1 cellular context compared by ENCODE assay signal in the genomic region with DNA sequence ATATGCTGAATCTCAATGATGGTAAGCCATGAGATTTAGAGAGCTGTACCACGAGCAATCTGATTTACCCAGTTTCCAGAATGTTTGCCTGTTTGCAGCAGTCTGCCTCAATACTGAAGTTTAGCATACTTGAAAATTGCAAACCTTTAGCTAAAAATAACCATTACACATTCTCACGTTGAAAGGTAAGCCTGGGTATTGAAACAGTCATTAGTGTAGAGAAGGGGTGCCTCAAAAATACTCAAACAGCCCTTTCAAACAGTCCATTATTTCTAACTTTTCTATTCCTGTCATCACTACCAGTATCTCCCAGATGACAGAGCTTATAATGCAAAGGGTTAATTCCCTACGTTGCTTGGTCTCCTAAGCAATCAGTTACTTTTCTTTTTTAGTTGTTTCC.
TF ChIP-seq lines count a peak whose summit lies in the region.

No MANE protein-coding gene starts in this region.

TF ChIP-seq in HCT116, 20 proteins besides CTCF, POLR2A, EP300 and RAD21:
- TF ChIP-seq, protein P1, sequence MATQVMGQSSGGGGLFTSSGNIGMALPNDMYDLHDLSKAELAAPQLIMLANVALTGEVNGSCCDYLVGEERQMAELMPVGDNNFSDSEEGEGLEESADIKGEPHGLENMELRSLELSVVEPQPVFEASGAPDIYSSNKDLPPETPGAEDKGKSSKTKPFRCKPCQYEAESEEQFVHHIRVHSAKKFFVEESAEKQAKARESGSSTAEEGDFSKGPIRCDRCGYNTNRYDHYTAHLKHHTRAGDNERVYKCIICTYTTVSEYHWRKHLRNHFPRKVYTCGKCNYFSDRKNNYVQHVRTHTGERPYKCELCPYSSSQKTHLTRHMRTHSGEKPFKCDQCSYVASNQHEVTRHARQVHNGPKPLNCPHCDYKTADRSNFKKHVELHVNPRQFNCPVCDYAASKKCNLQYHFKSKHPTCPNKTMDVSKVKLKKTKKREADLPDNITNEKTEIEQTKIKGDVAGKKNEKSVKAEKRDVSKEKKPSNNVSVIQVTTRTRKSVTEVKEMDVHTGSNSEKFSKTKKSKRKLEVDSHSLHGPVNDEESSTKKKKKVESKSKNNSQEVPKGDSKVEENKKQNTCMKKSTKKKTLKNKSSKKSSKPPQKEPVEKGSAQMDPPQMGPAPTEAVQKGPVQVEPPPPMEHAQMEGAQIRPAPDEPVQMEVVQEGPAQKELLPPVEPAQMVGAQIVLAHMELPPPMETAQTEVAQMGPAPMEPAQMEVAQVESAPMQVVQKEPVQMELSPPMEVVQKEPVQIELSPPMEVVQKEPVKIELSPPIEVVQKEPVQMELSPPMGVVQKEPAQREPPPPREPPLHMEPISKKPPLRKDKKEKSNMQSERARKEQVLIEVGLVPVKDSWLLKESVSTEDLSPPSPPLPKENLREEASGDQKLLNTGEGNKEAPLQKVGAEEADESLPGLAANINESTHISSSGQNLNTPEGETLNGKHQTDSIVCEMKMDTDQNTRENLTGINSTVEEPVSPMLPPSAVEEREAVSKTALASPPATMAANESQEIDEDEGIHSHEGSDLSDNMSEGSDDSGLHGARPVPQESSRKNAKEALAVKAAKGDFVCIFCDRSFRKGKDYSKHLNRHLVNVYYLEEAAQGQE (IDR thresholded peaks at IDR 0.05; ENCODE audit: low read depth) = no peak
- no peak for TF ChIP-seq ZBTB33 (IDR thresholded peaks at IDR 0.05; ENCODE audit: extremely low read depth, insufficient replicate concordance, low read length)
- TF ChIP-seq ZNF274 (IDR thresholded peaks at IDR 0.05; ENCODE audit: low read depth, low read length) = no peak
- TF ChIP-seq EZH2phosphoT487 (IDR thresholded peaks at IDR 0.05; ENCODE audit: borderline replicate concordance) = no peak
- no peak for TF ChIP-seq JUND (IDR thresholded peaks at IDR 0.05)
- no peak for TF ChIP-seq EZH2 (IDR thresholded peaks at IDR 0.05)
- no peak for TF ChIP-seq POLR2AphosphoS5 (IDR thresholded peaks at IDR 0.05; ENCODE audit: low read depth, low read length)
- no peak for TF ChIP-seq TCF7L2 (IDR thresholded peaks at IDR 0.05; ENCODE audit: borderline replicate concordance, extremely low read depth, insufficient read depth, insufficient read length)
- no peak for TF ChIP-seq ELF1 (IDR thresholded peaks at IDR 0.05; ENCODE audit: borderline replicate concordance, low read depth)
- TF ChIP-seq YY1 (IDR thresholded peaks at IDR 0.05; ENCODE audit: extremely low read depth, insufficient replicate concordance, low read depth, low read length) = no peak
- TF ChIP-seq SP1 (IDR thresholded peaks at IDR 0.05; ENCODE audit: low read depth) = no peak
- TF ChIP-seq, protein P2, sequence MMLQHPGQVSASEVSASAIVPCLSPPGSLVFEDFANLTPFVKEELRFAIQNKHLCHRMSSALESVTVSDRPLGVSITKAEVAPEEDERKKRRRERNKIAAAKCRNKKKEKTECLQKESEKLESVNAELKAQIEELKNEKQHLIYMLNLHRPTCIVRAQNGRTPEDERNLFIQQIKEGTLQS (IDR thresholded peaks at IDR 0.05) = no peak
- no peak for TF ChIP-seq CEBPB (IDR thresholded peaks at IDR 0.05; ENCODE audit: low read depth)
- TF ChIP-seq CBX3 (IDR thresholded peaks at IDR 0.05; ENCODE audit: low read depth) = no peak
- no peak for TF ChIP-seq FOSL1 (IDR thresholded peaks at IDR 0.05; ENCODE audit: low read depth)
- TF ChIP-seq, protein P3, sequence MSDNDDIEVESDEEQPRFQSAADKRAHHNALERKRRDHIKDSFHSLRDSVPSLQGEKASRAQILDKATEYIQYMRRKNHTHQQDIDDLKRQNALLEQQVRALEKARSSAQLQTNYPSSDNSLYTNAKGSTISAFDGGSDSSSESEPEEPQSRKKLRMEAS (IDR thresholded peaks at IDR 0.05) = no peak
- no peak for TF ChIP-seq SIN3A (IDR thresholded peaks at IDR 0.05; ENCODE audit: low read depth)
